1 cellular context compared by ENCODE assay signal in the genomic region with DNA sequence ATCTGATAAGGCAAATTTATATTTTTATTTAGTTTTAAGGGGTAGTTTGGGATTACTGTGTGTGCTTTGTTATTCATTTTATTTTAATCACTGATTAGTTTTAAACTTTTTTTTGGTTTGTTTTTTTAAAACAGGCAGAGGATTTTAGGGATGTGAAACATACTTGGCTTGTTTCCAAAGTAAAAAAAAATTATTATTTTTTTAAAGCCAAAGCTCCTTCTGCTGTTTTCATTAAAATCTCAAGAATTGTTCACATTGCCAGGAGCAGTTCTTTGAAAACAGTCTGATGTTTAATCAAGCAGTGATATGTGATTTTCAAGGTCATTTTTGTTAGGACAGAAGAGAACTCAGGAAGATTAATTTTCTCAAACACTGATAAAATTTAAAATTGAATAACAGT.
TF ChIP-seq lines count a peak whose summit lies in the region.

No MANE protein-coding gene starts in this region.

TF ChIP-seq in GM23338, 12 proteins besides CTCF, POLR2A, EP300 and RAD21 (continued from another document):
- TF ChIP-seq, protein P1, sequence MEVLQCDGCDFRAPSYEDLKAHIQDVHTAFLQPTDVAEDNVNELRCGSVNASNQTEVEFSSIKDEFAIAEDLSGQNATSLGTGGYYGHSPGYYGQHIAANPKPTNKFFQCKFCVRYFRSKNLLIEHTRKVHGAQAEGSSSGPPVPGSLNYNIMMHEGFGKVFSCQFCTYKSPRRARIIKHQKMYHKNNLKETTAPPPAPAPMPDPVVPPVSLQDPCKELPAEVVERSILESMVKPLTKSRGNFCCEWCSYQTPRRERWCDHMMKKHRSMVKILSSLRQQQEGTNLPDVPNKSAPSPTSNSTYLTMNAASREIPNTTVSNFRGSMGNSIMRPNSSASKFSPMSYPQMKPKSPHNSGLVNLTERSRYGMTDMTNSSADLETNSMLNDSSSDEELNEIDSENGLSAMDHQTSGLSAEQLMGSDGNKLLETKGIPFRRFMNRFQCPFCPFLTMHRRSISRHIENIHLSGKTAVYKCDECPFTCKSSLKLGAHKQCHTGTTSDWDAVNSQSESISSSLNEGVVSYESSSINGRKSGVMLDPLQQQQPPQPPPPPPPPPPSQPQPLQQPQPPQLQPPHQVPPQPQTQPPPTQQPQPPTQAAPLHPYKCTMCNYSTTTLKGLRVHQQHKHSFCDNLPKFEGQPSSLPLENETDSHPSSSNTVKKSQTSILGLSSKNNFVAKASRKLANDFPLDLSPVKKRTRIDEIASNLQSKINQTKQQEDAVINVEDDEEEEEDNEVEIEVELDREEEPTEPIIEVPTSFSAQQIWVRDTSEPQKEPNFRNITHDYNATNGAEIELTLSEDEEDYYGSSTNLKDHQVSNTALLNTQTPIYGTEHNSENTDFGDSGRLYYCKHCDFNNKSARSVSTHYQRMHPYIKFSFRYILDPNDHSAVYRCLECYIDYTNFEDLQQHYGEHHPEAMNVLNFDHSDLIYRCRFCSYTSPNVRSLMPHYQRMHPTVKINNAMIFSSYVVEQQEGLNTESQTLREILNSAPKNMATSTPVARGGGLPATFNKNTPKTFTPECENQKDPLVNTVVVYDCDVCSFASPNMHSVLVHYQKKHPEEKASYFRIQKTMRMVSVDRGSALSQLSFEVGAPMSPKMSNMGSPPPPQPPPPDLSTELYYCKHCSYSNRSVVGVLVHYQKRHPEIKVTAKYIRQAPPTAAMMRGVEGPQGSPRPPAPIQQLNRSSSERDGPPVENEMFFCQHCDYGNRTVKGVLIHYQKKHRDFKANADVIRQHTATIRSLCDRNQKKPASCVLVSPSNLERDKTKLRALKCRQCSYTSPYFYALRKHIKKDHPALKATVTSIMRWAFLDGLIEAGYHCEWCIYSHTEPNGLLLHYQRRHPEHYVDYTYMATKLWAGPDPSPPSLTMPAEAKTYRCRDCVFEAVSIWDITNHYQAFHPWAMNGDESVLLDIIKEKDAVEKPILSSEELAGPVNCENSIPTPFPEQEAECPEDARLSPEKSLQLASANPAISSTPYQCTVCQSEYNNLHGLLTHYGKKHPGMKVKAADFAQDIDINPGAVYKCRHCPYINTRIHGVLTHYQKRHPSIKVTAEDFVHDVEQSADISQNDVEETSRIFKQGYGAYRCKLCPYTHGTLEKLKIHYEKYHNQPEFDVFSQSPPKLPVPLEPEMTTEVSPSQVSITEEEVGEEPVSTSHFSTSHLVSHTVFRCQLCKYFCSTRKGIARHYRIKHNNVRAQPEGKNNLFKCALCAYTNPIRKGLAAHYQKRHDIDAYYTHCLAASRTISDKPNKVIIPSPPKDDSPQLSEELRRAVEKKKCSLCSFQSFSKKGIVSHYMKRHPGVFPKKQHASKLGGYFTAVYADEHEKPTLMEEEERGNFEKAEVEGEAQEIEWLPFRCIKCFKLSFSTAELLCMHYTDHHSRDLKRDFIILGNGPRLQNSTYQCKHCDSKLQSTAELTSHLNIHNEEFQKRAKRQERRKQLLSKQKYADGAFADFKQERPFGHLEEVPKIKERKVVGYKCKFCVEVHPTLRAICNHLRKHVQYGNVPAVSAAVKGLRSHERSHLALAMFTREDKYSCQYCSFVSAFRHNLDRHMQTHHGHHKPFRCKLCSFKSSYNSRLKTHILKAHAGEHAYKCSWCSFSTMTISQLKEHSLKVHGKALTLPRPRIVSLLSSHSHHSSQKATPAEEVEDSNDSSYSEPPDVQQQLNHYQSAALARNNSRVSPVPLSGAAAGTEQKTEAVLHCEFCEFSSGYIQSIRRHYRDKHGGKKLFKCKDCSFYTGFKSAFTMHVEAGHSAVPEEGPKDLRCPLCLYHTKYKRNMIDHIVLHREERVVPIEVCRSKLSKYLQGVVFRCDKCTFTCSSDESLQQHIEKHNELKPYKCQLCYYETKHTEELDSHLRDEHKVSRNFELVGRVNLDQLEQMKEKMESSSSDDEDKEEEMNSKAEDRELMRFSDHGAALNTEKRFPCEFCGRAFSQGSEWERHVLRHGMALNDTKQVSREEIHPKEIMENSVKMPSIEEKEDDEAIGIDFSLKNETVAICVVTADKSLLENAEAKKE (CRISPR knock-in tag; IDR thresholded peaks at IDR 0.05): no peak
- TF ChIP-seq STAT1 (IDR thresholded peaks at IDR 0.05; ENCODE audit: unreplicated experiment) (no peak), POLR2AphosphoS5 (IDR thresholded peaks at IDR 0.05; ENCODE audit: low read depth) (no peak), EZH2phosphoT487 (IDR thresholded peaks at IDR 0.05; ENCODE audit: unreplicated experiment) (no peak), CREB1 (CRISPR knock-in tag; IDR thresholded peaks at IDR 0.05; ENCODE audit: low read depth) (no peak), NANOG (IDR thresholded peaks at IDR 0.05; ENCODE audit: borderline replicate concordance) (no peak)
- TF ChIP-seq, protein P2, sequence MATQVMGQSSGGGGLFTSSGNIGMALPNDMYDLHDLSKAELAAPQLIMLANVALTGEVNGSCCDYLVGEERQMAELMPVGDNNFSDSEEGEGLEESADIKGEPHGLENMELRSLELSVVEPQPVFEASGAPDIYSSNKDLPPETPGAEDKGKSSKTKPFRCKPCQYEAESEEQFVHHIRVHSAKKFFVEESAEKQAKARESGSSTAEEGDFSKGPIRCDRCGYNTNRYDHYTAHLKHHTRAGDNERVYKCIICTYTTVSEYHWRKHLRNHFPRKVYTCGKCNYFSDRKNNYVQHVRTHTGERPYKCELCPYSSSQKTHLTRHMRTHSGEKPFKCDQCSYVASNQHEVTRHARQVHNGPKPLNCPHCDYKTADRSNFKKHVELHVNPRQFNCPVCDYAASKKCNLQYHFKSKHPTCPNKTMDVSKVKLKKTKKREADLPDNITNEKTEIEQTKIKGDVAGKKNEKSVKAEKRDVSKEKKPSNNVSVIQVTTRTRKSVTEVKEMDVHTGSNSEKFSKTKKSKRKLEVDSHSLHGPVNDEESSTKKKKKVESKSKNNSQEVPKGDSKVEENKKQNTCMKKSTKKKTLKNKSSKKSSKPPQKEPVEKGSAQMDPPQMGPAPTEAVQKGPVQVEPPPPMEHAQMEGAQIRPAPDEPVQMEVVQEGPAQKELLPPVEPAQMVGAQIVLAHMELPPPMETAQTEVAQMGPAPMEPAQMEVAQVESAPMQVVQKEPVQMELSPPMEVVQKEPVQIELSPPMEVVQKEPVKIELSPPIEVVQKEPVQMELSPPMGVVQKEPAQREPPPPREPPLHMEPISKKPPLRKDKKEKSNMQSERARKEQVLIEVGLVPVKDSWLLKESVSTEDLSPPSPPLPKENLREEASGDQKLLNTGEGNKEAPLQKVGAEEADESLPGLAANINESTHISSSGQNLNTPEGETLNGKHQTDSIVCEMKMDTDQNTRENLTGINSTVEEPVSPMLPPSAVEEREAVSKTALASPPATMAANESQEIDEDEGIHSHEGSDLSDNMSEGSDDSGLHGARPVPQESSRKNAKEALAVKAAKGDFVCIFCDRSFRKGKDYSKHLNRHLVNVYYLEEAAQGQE (IDR thresholded peaks at IDR 0.05; ENCODE audit: unreplicated experiment): no peak
